ENCODE assay signal across 8 cellular contexts in genomic region chr6:52994031-52994788, GRCh38. TPM values are rescaled to one million over a fixed set of nuclear protein-coding genes. Genes with fewer than 3 reads are reported as not detected.
DNase-seq lines count a peak whose midpoint lies in the region; ATAC-seq and TF ChIP-seq lines count a peak whose summit lies in the region.

No MANE protein-coding gene starts in this region.

- H3K27ac ChIP-seq in effector memory CD4-positive, alpha-beta T cell (ENCODE audit: insufficient read depth, low read length, poor library complexity, severe bottlenecking) = peak overlapping the region; percentile 97
- peak overlapping the region; percentile 94 for H3K27ac ChIP-seq in mesendoderm (ENCODE audit: low read depth, low read length)
- H3K27ac ChIP-seq in upper lobe of right lung = peak overlapping the region; percentile 98

- WGBS in mesendoderm (ENCODE audit: extremely low coverage, insufficient coverage, low lambda C conversion rate) = no CpG with 5 or more reads among the region's 28 CpGs

- peak overlapping the region; percentile 7 for H3K23ac ChIP-seq in mesendoderm (ENCODE audit: low read length)

- H3K4me3 ChIP-seq in HFF-Myc (replicated peaks; ENCODE audit: low read depth, low read length) = peak overlapping the region; percentile 55
- peak overlapping the region; percentile 77 for H3K4me3 ChIP-seq in effector memory CD4-positive, alpha-beta T cell (ENCODE audit: insufficient read depth, low read depth, low read length, poor library complexity, severe bottlenecking)
- peak overlapping the region; percentile 68 for H3K4me3 ChIP-seq in mesendoderm (ENCODE audit: low read length)
- H3K4me3 ChIP-seq in upper lobe of right lung = peak overlapping the region; percentile 67

- peak overlapping the region; percentile 4 for H2BK120ac ChIP-seq in mesendoderm (ENCODE audit: low read depth, low read length)

- TF ChIP-seq CTCF in HFF-Myc (IDR thresholded peaks at IDR 0.05; ENCODE audit: low read depth, low read length, missing control alignments) = no peak
- TF ChIP-seq CTCF in upper lobe of right lung (IDR thresholded peaks at IDR 0.05) = no peak

- H2AK5ac ChIP-seq in mesendoderm (ENCODE audit: low read length) = no peak overlapping the region

- peak overlapping the region; percentile 95 for H3K18ac ChIP-seq in mesendoderm (ENCODE audit: low read length)

- DNase-seq in DMS114 treated with DMSO at 0.1 percent for 48 hours (lab: John Stamatoyannopoulos, UW; ENCODE audit: unreplicated experiment) = peak; percentile 50
- no peak for DNase-seq in HFF-Myc (ENCODE audit: extremely low read depth, low read depth)
- peak; percentile 31 for DNase-seq in RPMI8226
- no peak for DNase-seq in effector memory CD4-positive, alpha-beta T cell
- peak; percentile 59 for DNase-seq in mesendoderm
- DNase-seq in upper lobe of right lung = no peak
- DNase-seq in left lobe of liver (ENCODE audit: low spot score) = no peak

- H2BK5ac ChIP-seq in mesendoderm (ENCODE audit: low read length) = peak overlapping the region; percentile 30

- H3K27me3 ChIP-seq in effector memory CD4-positive, alpha-beta T cell (replicated peaks; ENCODE audit: control insufficient read depth, insufficient read depth, low read length, poor library complexity, severe bottlenecking) = no peaks in the 10 kb centered on the region
- H3K27me3 ChIP-seq in mesendoderm (ENCODE audit: insufficient read depth, low read length, poor library complexity) (no peaks in the 10 kb centered on the region), upper lobe of right lung (no peaks in the 10 kb centered on the region)

- H3K4me1 ChIP-seq in effector memory CD4-positive, alpha-beta T cell (ENCODE audit: control insufficient read depth, insufficient read depth, low read length, poor library complexity, severe bottlenecking) = no peaks in the 10 kb centered on the region
- H3K4me1 ChIP-seq in mesendoderm (ENCODE audit: control insufficient read depth, low read depth, low read length) (no peaks in the 10 kb centered on the region), upper lobe of right lung (peaks cover 9% of the 10 kb centered on the region)

- H3K36me3 ChIP-seq in effector memory CD4-positive, alpha-beta T cell (ENCODE audit: control insufficient read depth, insufficient read depth, low read length) = no peaks in the 10 kb centered on the region
- H3K36me3 ChIP-seq in mesendoderm (ENCODE audit: control insufficient read depth, insufficient read depth, low read length) = no peaks in the 10 kb centered on the region
- peaks cover 1% of the 10 kb centered on the region for H3K36me3 ChIP-seq in upper lobe of right lung

- H4K5ac ChIP-seq in mesendoderm (ENCODE audit: low read length) = no peak overlapping the region

- H4K8ac ChIP-seq in mesendoderm (ENCODE audit: low read depth, low read length) = no peak overlapping the region

- no peak overlapping the region for H2BK15ac ChIP-seq in mesendoderm (replicated peaks; ENCODE audit: low read depth)

- no peaks in the 10 kb centered on the region for H3K79me2 ChIP-seq in mesendoderm (ENCODE audit: control insufficient read depth, insufficient read depth, low read length)

- H3K4me2 ChIP-seq in mesendoderm (ENCODE audit: low read length) = peak overlapping the region; percentile 71

- ATAC-seq in upper lobe of right lung = no peak
- no peak for ATAC-seq in left lobe of liver
- no peak for ATAC-seq in HG02938 (IDR thresholded peaks at IDR 0.05; ENCODE audit: unreplicated experiment)

- peaks cover 2% of the 10 kb centered on the region for H3K79me1 ChIP-seq in mesendoderm (ENCODE audit: low read length)

- H3K9me3 ChIP-seq in effector memory CD4-positive, alpha-beta T cell (ENCODE audit: control insufficient read depth, low read length) = no peaks in the 10 kb centered on the region
- H3K9me3 ChIP-seq in upper lobe of right lung = no peaks in the 10 kb centered on the region

- H3K4ac ChIP-seq in mesendoderm (ENCODE audit: low read depth, low read length) = peak overlapping the region; percentile 86

- peak overlapping the region; percentile 89 for H3K9ac ChIP-seq in mesendoderm (ENCODE audit: low read length)

- peak overlapping the region; percentile 98 for H3K56ac ChIP-seq in mesendoderm (ENCODE audit: low read length)

- intact Hi-C loops in upper lobe of right lung (cut with DNase I) = no loop called here

RNA-seq across cellular contexts. Expression of gene GSTA4, which starts 0.9 kb away (rescaled TPM):
- polyA plus RNA-seq in mesendoderm (2013, experiment 1 of 2) = 9.4 TPM
- polyA plus RNA-seq in mesendoderm (2013, experiment 2 of 2) = 9.3 TPM
- total RNA-seq in upper lobe of right lung (72.4 TPM), left lobe of liver (5.5 TPM)

Comparison
In these comparisons a context has a peak if more than half of its experiments do, and no peak if none do; other contexts are left out.
1. DNase-seq: peak in DMS114 treated with DMSO at 0.1 percent for 48 hours (single experiment), RPMI8226 (single experiment) and mesendoderm (single experiment); none in HFF-Myc (single experiment), effector memory CD4-positive, alpha-beta T cell (0 of 3), upper lobe of right lung (single experiment) and left lobe of liver (single experiment).
2. RNA of gene GSTA4, which starts 0.9 kb away (total RNA-seq): 72.4 TPM in upper lobe of right lung (single experiment); 5.5 TPM in left lobe of liver (single experiment); every median in the first group is over 10 times any median in the second.
3. Peak in every context shown above with its lines, with median percentiles within 50 percentile points of each other: H3K4me3 ChIP-seq and H3K27ac ChIP-seq.